ENCODE assay signal across 16 cellular contexts in genomic region chr13:76462003-76462402, GRCh38.
"Had no signal": no experiment of that assay in that cellular context is flagged by ENCODE, and none has a peak within 500 bp of the region (broad histone marks: within the 10 kb centered on the region; RNA-seq: fewer than 3 reads in every experiment).

No MANE protein-coding gene starts in this region.

- H3K4me3 ChIP-seq: esophagus squamous epithelium, left ventricle myocardium inferior, spleen, thoracic aorta, vagina had no signal

- DNase-seq: activated CD4-positive, alpha-beta T cell treated with anti-CD3 and anti-CD28 coated beads, Interleukin-2, amount 10 ng/mL, durations not matched to agents 7 days and 5 days; activated CD8-positive, alpha-beta T cell treated with anti-CD3 and anti-CD28 coated beads for 36 hours; activated naive CD4-positive, alpha-beta T cell treated with anti-CD3 and anti-CD28 coated beads for 36 hours; cerebellar nuclear complex; cortex of kidney; endodermal cell; esophagus squamous epithelium; hippocampal formation; left ventricle myocardium inferior; midbrain; natural killer cell; spleen; stimulated activated CD4-positive, alpha-beta T cell treated with anti-CD3 and anti-CD28 coated beads, Interleukin-4, amount 100 ng/mL, for 1 hour; stimulated activated naive CD4-positive, alpha-beta T cell had no signal
